12 cellular contexts compared by ENCODE assay signal in genomic region chr14:39731912-39732311, GRCh38.
DNase-seq lines count a peak whose midpoint lies in the region; ATAC-seq and TF ChIP-seq lines count a peak whose summit lies in the region.
"Had no signal": no experiment of that assay in that cellular context is flagged by ENCODE, and none has a peak within 500 bp of the region (broad histone marks: within the 10 kb centered on the region; RNA-seq: fewer than 3 reads in every experiment).

No MANE protein-coding gene starts in this region.

- no peaks in the 10 kb centered on the region for H3K27me3 ChIP-seq in GM06990 (replicated peaks; ENCODE audit: control insufficient read depth, insufficient read depth, low read length)
- H3K27me3 ChIP-seq: Peyer's patch had no signal

- no peaks in the 10 kb centered on the region for H3K36me3 ChIP-seq in GM06990 (ENCODE audit: control insufficient read depth, insufficient read depth, low read length)
- H3K36me3 ChIP-seq: Peyer's patch had no signal

- ATAC-seq in HG03378 (IDR thresholded peaks at IDR 0.05; ENCODE audit: unreplicated experiment) (peak; percentile 46), HG02623 (IDR thresholded peaks at IDR 0.05; ENCODE audit: unreplicated experiment) (no peak)

- no peak overlapping the region for H3K4me3 ChIP-seq in GM06990 (replicated peaks; ENCODE audit: low read depth, low read length)
- H3K4me3 ChIP-seq: Peyer's patch had no signal

- DNase-seq in ACHN (peak; percentile 32), GM06990 (ENCODE audit: extremely low read depth, insufficient read length) (no peak), SK-MEL-5 (ENCODE audit: low read depth, low spot score) (peak; percentile 55), GM03348 (ENCODE audit: low spot score) (no peak), SIG-M5 treated with dmso at 0.1 percent for 504 hours (lab: John Stamatoyannopoulos, UW; ENCODE audit: unreplicated experiment) (no peak), AG20443 (ENCODE audit: low spot score) (no peak)
- DNase-seq: NCI-H2029; Peyer's patch; small intestine; stimulated activated naive CD4-positive, alpha-beta T cell treated with Interleukin-2 at 50 U/mL for 16 hours had no signal

- in situ Hi-C loops in ACHN (cut with HindIII; ENCODE audit: low pct_ligation_motif_present, low pct_unique_long_range_greater_than_20kb, low sequenced_read_pairs) (no loop called here), SK-MEL-5 (cut with HindIII; ENCODE audit: low pct_unique_long_range_greater_than_20kb, low sequenced_read_pairs) (no loop called here)

- TF ChIP-seq CTCF in GM06990 (IDR thresholded peaks at IDR 0.05; ENCODE audit: insufficient read depth, low read length, poor library complexity, severe bottlenecking): peak; percentile 44

Comparison
In these comparisons a context has a peak if more than half of its experiments do, and no peak if none do; other contexts are left out.
1. DNase-seq: peak in ACHN (single experiment) and SK-MEL-5 (single experiment); none in GM06990 (single experiment), GM03348 (single experiment), SIG-M5 treated with dmso at 0.1 percent for 504 hours (single experiment) and AG20443 (single experiment).